8 cellular contexts compared by ENCODE assay signal in genomic region chr19:3626473-3627350, GRCh38. TPM values are rescaled to one million over a fixed set of nuclear protein-coding genes. Genes with fewer than 3 reads are reported as not detected.
DNase-seq lines count a peak whose midpoint lies in the region; ATAC-seq and TF ChIP-seq lines count a peak whose summit lies in the region.

CACTIN (minus strand) TSS chr19:3626790; CDS start chr19:3626762, 28 bp downstream.

- H3K9ac ChIP-seq in parathyroid adenoma = peak within 1 kb of the TSS; percentile 6

- H3K9me3 ChIP-seq in cardiac muscle cell (ENCODE audit: low read depth) = no peaks in the 10 kb centered on the region
- no peaks in the 10 kb centered on the region for H3K9me3 ChIP-seq in parathyroid adenoma (ENCODE audit: control insufficient read depth, low read length)
- H3K9me3 ChIP-seq in tibial nerve = no peaks in the 10 kb centered on the region

- no peaks in the 10 kb centered on the region for H3K27me3 Mint-ChIP-seq in T-cell

- H3K9me3 Mint-ChIP-seq in T-cell = no peaks in the 10 kb centered on the region

- peak within 1 kb of the TSS; percentile 94 for H3K27ac ChIP-seq in adipose tissue (ENCODE audit: low read depth, low read length)
- peak within 1 kb of the TSS; percentile 99 for H3K27ac ChIP-seq in cardiac muscle cell
- peak within 1 kb of the TSS; percentile 86 for H3K27ac ChIP-seq in parathyroid adenoma
- peak within 1 kb of the TSS; percentile 90 to 94 (median 92) for H3K27ac ChIP-seq in tibial nerve

- H3K4me2 ChIP-seq in parathyroid adenoma (ENCODE audit: low read length) = peak within 1 kb of the TSS; percentile 78

- CTCF ChIA-PET in T-cell (lab: Charles Lee) = no interaction called here

- H3K27me3 ChIP-seq in cardiac muscle cell (no peaks in the 10 kb centered on the region), parathyroid adenoma (ENCODE audit: control insufficient read depth, insufficient read depth, low read length) (no peaks in the 10 kb centered on the region), tibial nerve (no peaks in the 10 kb centered on the region)

- ATAC-seq in HG02763 (IDR thresholded peaks at IDR 0.05; ENCODE audit: unreplicated experiment) (peak; percentile 88), T-cell (replicated peaks in 1 of 4) (peak; percentile 97 to 99 (median 98))

- TF ChIP-seq CTCF in cardiac muscle cell (IDR thresholded peaks at IDR 0.05; ENCODE audit: low read depth, low read length) (no peak), parathyroid adenoma (IDR thresholded peaks at IDR 0.05) (no peak), tibial nerve (IDR thresholded peaks at IDR 0.05) (peak in 2 of 5 experiments; percentile 42 to 65)

- 0 to 1% (median 0%) methylated on average over 77 to 80 of the region's 80 CpGs for WGBS in adipose tissue, 3 donors
- 0 to 1% methylated on average over 37 to 40 of the region's 80 CpGs for WGBS in tibial nerve, 2 donors

- H3K4me1 ChIP-seq in cardiac muscle cell (ENCODE audit: low read depth) (peaks cover 7% of the 10 kb centered on the region), parathyroid adenoma (no peaks in the 10 kb centered on the region), tibial nerve (peaks cover 0 to 32% (median 16%) of the 10 kb centered on the region in 4 donors)

- H2AFZ ChIP-seq in parathyroid adenoma = peak within 1 kb of the TSS; percentile 82

- H3K27ac Mint-ChIP-seq in T-cell = peak within 1 kb of the TSS; percentile 99 to 100

- H3K36me3 Mint-ChIP-seq in T-cell = no peaks in the 10 kb centered on the region

- TF ChIP-seq POLR2A in GM10847 (IDR thresholded peaks at IDR 0.05; ENCODE audit: extremely low read depth, insufficient read length) (peak; percentile 96), tibial nerve (IDR thresholded peaks at IDR 0.05) (peak; percentile 60 to 82)

- peak; percentile 90 for DNase-seq in NCI-H1436 treated with DMSO at 0.1 percent for 48 hours (lab: John Stamatoyannopoulos, UW)
- peak; percentile 95 to 99 (median 98) for DNase-seq in T-cell
- peak; percentile 99 for DNase-seq in cardiac muscle cell (ENCODE audit: low read depth in 1 of 2, low spot score in 1 of 2)
- DNase-seq in tibial nerve (ENCODE audit: low spot score in 2 of 2) = peak; percentile 97

- H3K4me3 Mint-ChIP-seq in T-cell = peak within 1 kb of the TSS; percentile 94 to 99 (median 97)

- H3K4me3 ChIP-seq in cardiac muscle cell = peak within 1 kb of the TSS; percentile 90
- peak within 1 kb of the TSS; percentile 86 for H3K4me3 ChIP-seq in parathyroid adenoma (ENCODE audit: low read depth, low read length)
- H3K4me3 ChIP-seq in tibial nerve = peak within 1 kb of the TSS; percentile 70 to 97 (median 90)

- H3K79me2 ChIP-seq in parathyroid adenoma = peaks cover 11% of the 10 kb centered on the region

- H3K4me1 Mint-ChIP-seq in T-cell = peaks cover 27 to 34% (median 32%) of the 10 kb centered on the region in 3 donors

- peak; percentile 95 to 98 for TF ChIP-seq EP300 in tibial nerve (IDR thresholded peaks at IDR 0.05)

- H3K36me3 ChIP-seq in cardiac muscle cell (no peaks in the 10 kb centered on the region), parathyroid adenoma (ENCODE audit: control insufficient read depth, insufficient read depth, low read length) (no peaks in the 10 kb centered on the region), tibial nerve (peaks cover 0 to 43% (median 0%) of the 10 kb centered on the region in 3 donors)

- POLR2A ChIA-PET in T-cell (lab: Charles Lee) = no interaction called here

RNA-seq across cellular contexts. Expression of gene CACTIN, which starts in this region (rescaled TPM):
- total RNA-seq in T-cell (10 to 100 TPM; 25.9 to 59.0 (median 55.8) TPM), cardiac muscle cell (31.0 and 49.0 TPM in 2 replicates), tibial nerve (10 to 100 TPM; 22.9 to 59.1 (median 42.7) TPM)
- polyA plus RNA-seq in adipose tissue (10 to 100 TPM; 11.6 to 16.5 (median 12.1) TPM), cardiac muscle cell (19.4 and 20.1 TPM in 2 replicates)

Comparison
In these comparisons a context has a peak if more than half of its experiments do, and no peak if none do; other contexts are left out.
1. Peak in every context shown above with its lines: DNase-seq, ATAC-seq, H3K4me3 ChIP-seq and H3K27ac ChIP-seq.